1 cellular context compared by ENCODE assay signal in the genomic region with DNA sequence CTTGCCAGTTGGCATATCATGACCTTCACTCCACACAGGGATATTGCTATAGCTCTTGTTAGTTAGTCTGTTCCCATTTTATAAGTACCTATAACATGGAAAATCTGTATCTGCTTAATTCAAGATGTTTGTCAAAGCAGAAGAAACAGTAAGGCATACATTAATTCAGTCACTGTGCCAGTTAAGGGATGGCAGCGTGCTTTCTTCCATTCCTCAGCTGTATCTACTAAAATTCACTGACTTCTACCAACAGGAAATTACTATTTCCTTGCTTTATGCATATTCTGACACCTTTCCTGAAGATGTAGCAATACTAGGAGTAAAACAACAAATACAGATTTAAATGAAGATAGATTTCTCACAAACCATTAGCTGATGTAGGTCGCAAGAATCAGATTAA.
TF ChIP-seq lines count a peak whose summit lies in the region.

No MANE protein-coding gene starts in this region.

TF ChIP-seq in IMR-90, 13 proteins besides CTCF, POLR2A, EP300 and RAD21:
- no peak for TF ChIP-seq NFE2L2 (IDR thresholded peaks at IDR 0.05; ENCODE audit: low read depth, low read length)
- TF ChIP-seq, protein P1, sequence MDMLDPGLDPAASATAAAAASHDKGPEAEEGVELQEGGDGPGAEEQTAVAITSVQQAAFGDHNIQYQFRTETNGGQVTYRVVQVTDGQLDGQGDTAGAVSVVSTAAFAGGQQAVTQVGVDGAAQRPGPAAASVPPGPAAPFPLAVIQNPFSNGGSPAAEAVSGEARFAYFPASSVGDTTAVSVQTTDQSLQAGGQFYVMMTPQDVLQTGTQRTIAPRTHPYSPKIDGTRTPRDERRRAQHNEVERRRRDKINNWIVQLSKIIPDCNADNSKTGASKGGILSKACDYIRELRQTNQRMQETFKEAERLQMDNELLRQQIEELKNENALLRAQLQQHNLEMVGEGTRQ (IDR thresholded peaks at IDR 0.05; ENCODE audit: low read depth, low read length): no peak
- no peak for TF ChIP-seq BHLHE40 (IDR thresholded peaks at IDR 0.05; ENCODE audit: low read depth, low read length)
- no peak for TF ChIP-seq RFX5 (IDR thresholded peaks at IDR 0.05; ENCODE audit: low read depth, low read length)
- TF ChIP-seq ELK1 (IDR thresholded peaks at IDR 0.05; ENCODE audit: borderline replicate concordance, low read depth, low read length): no peak
- no peak for TF ChIP-seq RCOR1 (IDR thresholded peaks at IDR 0.05; ENCODE audit: insufficient replicate concordance, low read length)
- TF ChIP-seq CHD1 (IDR thresholded peaks at IDR 0.05; ENCODE audit: low read depth, low read length): no peak
- TF ChIP-seq SMC3 (IDR thresholded peaks at IDR 0.05; ENCODE audit: low read depth, low read length): no peak
- no peak for TF ChIP-seq FOS (IDR thresholded peaks at IDR 0.05; ENCODE audit: low read depth, low read length)
- TF ChIP-seq MAFK (IDR thresholded peaks at IDR 0.05; ENCODE audit: low read depth, low read length): no peak
- no peak for TF ChIP-seq MAZ (IDR thresholded peaks at IDR 0.05; ENCODE audit: borderline replicate concordance, low read depth, low read length)
- no peak for TF ChIP-seq CEBPB (IDR thresholded peaks at IDR 0.05; ENCODE audit: low read depth, low read length)
- no peak for TF ChIP-seq MXI1 (IDR thresholded peaks at IDR 0.05; ENCODE audit: borderline replicate concordance, low read depth, low read length)
TF ChIP-seq in IMR-90: peak in this region for 0.
